8 cellular contexts compared by ENCODE assay signal in the genomic region with DNA sequence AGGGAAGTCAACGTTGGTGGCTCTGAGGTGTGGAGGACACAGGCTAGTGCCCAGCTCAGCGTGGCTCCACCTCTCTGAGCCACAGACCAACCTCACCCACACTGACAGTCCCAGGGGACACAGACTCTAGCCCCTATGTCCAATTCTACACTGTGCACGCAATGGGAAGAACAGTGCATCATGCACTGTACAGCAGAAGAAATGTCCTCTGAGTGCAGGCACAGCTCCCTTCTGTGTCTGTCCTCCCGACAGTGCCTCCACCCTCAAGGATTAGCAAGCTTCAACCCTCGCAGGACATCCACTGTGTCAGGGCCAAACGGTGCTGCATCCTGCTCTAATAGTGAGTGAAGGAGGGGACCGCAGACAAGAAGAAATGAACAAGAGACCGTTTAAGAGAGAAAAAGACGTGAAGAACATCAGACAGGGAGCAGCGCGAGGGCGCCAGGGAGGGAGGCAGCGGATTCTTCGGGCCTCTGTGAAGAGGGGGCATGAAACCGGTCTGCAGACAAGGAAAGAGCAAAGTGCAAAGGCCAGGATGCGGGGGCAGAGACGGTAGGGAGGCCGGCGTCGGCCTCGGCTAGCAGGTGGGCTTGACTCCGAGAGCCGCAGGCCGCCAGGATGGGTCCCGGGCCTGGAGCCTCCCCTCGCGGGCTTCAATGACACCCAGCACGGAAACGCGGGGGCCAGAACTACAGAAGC. TPM values are rescaled to one million over a fixed set of nuclear protein-coding genes. Genes with fewer than 3 reads are reported as not detected.
DNase-seq lines count a peak whose midpoint lies in the region; ATAC-seq and TF ChIP-seq lines count a peak whose summit lies in the region.

No MANE protein-coding gene starts in this region.

- in situ Hi-C loops in GM13976 (cut with MboI; ENCODE audit: low sequenced_read_pairs, unreplicated experiment): no loop called here

- H3K4me1 Mint-ChIP-seq in memory B cell: peaks cover 21% of the 10 kb centered on the region

- peak overlapping the region; percentile 92 for H3K27ac Mint-ChIP-seq in memory B cell

- intact Hi-C loops in body of pancreas (cut with DNase I) (no loop called here), uterus (cut with DNase I; ENCODE audit: low total_unique reads) (no loop called here)

- DNase-seq in AG10803 (ENCODE audit: low read depth) (no peak), body of pancreas (no peak), memory B cell (ENCODE audit: low spot score in 2 of 2) (no peak), uterus (no peak), GM10248 (ENCODE audit: extremely low spot score) (no peak), GM13976 (ENCODE audit: low spot score) (no peak)

- CTCF ChIA-PET in GM10248 (lab: Yijun Ruan, JAX): interaction anchor here (1.1 to 1.3 kb wide), 2 partner anchors 17 to 32 kb away, joined by 4 read pairs; a partner anchor contains a TSS

- no peaks in the 10 kb centered on the region for H3K27me3 Mint-ChIP-seq in memory B cell

- ATAC-seq in HG02571 (IDR thresholded peaks at IDR 0.05; ENCODE audit: unreplicated experiment): peak; percentile 0
- no peak for ATAC-seq in body of pancreas
- no peak for ATAC-seq in memory B cell (ENCODE audit: low read depth)
- no peak for ATAC-seq in HG03432 (IDR thresholded peaks at IDR 0.05; ENCODE audit: unreplicated experiment)

- H3K27ac ChIP-seq in body of pancreas: peak overlapping the region; percentile 82 to 93 (median 88)
- peak overlapping the region; percentile 91 to 96 for H3K27ac ChIP-seq in uterus

- H3K4me1 ChIP-seq in body of pancreas (peaks cover 32% of the 10 kb centered on the region), uterus (peaks cover 0 to 7% of the 10 kb centered on the region in 2 donors)

- TF ChIP-seq POLR2A in body of pancreas (IDR thresholded peaks at IDR 0.05) (no peak), uterus (IDR thresholded peaks at IDR 0.05) (no peak)

- 3% methylated on average over 23 to 30 of the region's 30 CpGs for WGBS in body of pancreas, 2 donors

- H3K36me3 ChIP-seq in body of pancreas (replicated peaks in 1 of 2; ENCODE audit: insufficient read depth in 1 of 2, low read depth in 2 of 2) (no peaks in the 10 kb centered on the region), uterus (no peaks in the 10 kb centered on the region)

- no peaks in the 10 kb centered on the region for H3K9me3 Mint-ChIP-seq in memory B cell

- H3K36me3 Mint-ChIP-seq in memory B cell: no peaks in the 10 kb centered on the region

- POLR2A ChIA-PET in GM10248 (lab: Yijun Ruan, JAX): interaction anchor here (0.6 kb wide), 1 partner anchor 9 kb away, joined by 3 read pairs; no protein-coding TSS in a partner anchor

- H3K4me3 Mint-ChIP-seq in memory B cell: peak overlapping the region; percentile 87

- no peaks in the 10 kb centered on the region for H3K27me3 ChIP-seq in body of pancreas
- no peaks in the 10 kb centered on the region for H3K27me3 ChIP-seq in uterus

- TF ChIP-seq CTCF in AG10803 (conservative IDR thresholded peaks at IDR 0.05; ENCODE audit: low read length) (no peak), body of pancreas (IDR thresholded peaks at IDR 0.05) (no peak), uterus (IDR thresholded peaks at IDR 0.05) (no peak), GM10248 (IDR thresholded peaks at IDR 0.05; ENCODE audit: control extremely low read depth, extremely low read depth, low read depth, missing control alignments) (no peak), GM13976 (IDR thresholded peaks at IDR 0.05; ENCODE audit: borderline replicate concordance, control extremely low read depth, extremely low read depth, insufficient read depth, missing control alignments) (no peak)

- H3K9me3 ChIP-seq in body of pancreas (no peaks in the 10 kb centered on the region), uterus (no peaks in the 10 kb centered on the region)

- H3K4me3 ChIP-seq in AG10803 (ENCODE audit: low read length) (peak overlapping the region; percentile 86), body of pancreas (peak overlapping the region; percentile 50 to 51), uterus (peak overlapping the region; percentile 42 to 89)

RNA-seq across cellular contexts. Expression of a gene that starts 0.6 kb away (rescaled TPM):
- 10 to 100 TPM in 1 of 2 donors, 1 to 10 TPM in 1; 7.3 to 15.2 TPM for total RNA-seq in body of pancreas
- 1 to 10 TPM in 3 of 4 donors, not detected in 1; 1.6 to 4.6 (median 2.8) TPM for total RNA-seq in uterus

RNA-seq across cellular contexts. Expression of a gene that starts 6.9 kb away (rescaled TPM):
- 1,000 to 10,000 TPM in 1 of 2 donors, 100 to 1,000 TPM in 1; 577 to 1,133 TPM for total RNA-seq in body of pancreas
- 1,000 to 10,000 TPM; 1,103 to 4,958 (median 2,770) TPM for total RNA-seq in uterus

RNA-seq across cellular contexts. Expression of a gene that starts 15.3 kb away (rescaled TPM):
- total RNA-seq in body of pancreas: not detected
- total RNA-seq in uterus: not detected

RNA-seq across cellular contexts. Expression of a gene that starts 17.6 kb away (rescaled TPM):
- total RNA-seq in body of pancreas (1 to 10 TPM; 4.6 to 4.7 TPM), uterus (1 to 10 TPM in 3 of 4 donors, not detected in 1; 3.4 to 7.2 (median 6.8) TPM)

RNA-seq across cellular contexts. Expression of a gene that starts 26.9 kb away (rescaled TPM):
- total RNA-seq in body of pancreas: 10 to 100 TPM in 1 of 2 donors, 1 to 10 TPM in 1; 6.2 to 11.5 TPM
- total RNA-seq in uterus: 100 to 1,000 TPM in 1 of 4 donors, 10 to 100 TPM in 1, 1 to 10 TPM in 2; 2.8 to 108 (median 12.9) TPM
